ENCODE assay signal across 9 cellular contexts in genomic region chr20:63234693-63235398, GRCh38. TPM values are rescaled to one million over a fixed set of nuclear protein-coding genes. Genes with fewer than 3 reads are reported as not detected.
A peak's percentile ranks its signal among the peaks of the same experiment; 100 is the strongest.
DNase-seq lines count a peak whose midpoint lies in the region; ATAC-seq, FAIRE-seq and TF ChIP-seq lines count a peak whose summit lies in the region.
"Had no signal": no experiment of that assay in that cellular context is flagged by ENCODE, and none has a peak within 500 bp of the region (broad histone marks: within the 10 kb centered on the region; RNA-seq: fewer than 3 reads in every experiment).

No MANE protein-coding gene starts in this region.

- no peak overlapping the region for H3K27ac Mint-ChIP-seq in activated CD4-positive, alpha-beta T cell treated with anti-CD3 and anti-CD28 coated beads, Interleukin-2, amount 10 ng/mL, durations not matched to agents 24 days and 14 days

- H3K79me2 ChIP-seq in PC-3 (ENCODE audit: low read length) = no peaks in the 10 kb centered on the region

- FAIRE-seq in RCC 7860 (lab: Jason Lieb, UNC) = no peak

- 14 to 15% methylated on average over 13 to 14 of the region's 20 CpGs for WGBS in thyroid gland, 2 donors

- H3K36me3 Mint-ChIP-seq in activated CD4-positive, alpha-beta T cell treated with anti-CD3 and anti-CD28 coated beads, Interleukin-2, amount 10 ng/mL, durations not matched to agents 24 days and 14 days (ENCODE audit: low read depth) = no peaks in the 10 kb centered on the region

- H3K9ac ChIP-seq in PC-3 (ENCODE audit: low read length) = no peak overlapping the region

- H3K4me2 ChIP-seq in PC-3 (ENCODE audit: low read length) = 0 out of 2 replicates have a peak overlapping the region, but pooled peaks have one; percentile 23

- POLR2A ChIA-PET in PC-3 (lab: Charles Lee; ENCODE audit: unreplicated experiment) = no interaction called here

- no peaks in the 10 kb centered on the region for H3K9me2 ChIP-seq in PC-3 (replicated peaks; ENCODE audit: low read length)

- H3K36me3 ChIP-seq in PC-3 (ENCODE audit: low read depth, low read length) = no peaks in the 10 kb centered on the region
- H3K36me3 ChIP-seq in thyroid gland = no peaks in the 10 kb centered on the region

- peak; percentile 52 for ATAC-seq in PC-3

- DNase-seq in activated CD8-positive, alpha-beta memory T cell treated with anti-CD3 and anti-CD28 coated beads, Interleukin-2, amount 50 U/mL, for 4 hours = peak; percentile 32
- DNase-seq in activated CD8-positive, alpha-beta memory T cell treated with anti-CD3 and anti-CD28 coated beads for 24 hours = no peak
- DNase-seq in PC-3 = peak; percentile 52
- DNase-seq in fibroblast of pulmonary artery (ENCODE audit: low read depth) = no peak
- peak; percentile 61 to 70 for DNase-seq in thyroid gland
- DNase-seq in inferior parietal cortex (ENCODE audit: extremely low spot score) = no peak
- DNase-seq in RCC 7860 (ENCODE audit: low spot score) = no peak
- no peak for DNase-seq in activated CD4-positive, alpha-beta T cell treated with anti-CD3 and anti-CD28 coated beads, Interleukin-2, amount 10 ng/mL, durations not matched to agents 24 days and 14 days

- H3K9me3 ChIP-seq in PC-3 (ENCODE audit: low read length) = no peaks in the 10 kb centered on the region
- no peaks in the 10 kb centered on the region for H3K9me3 ChIP-seq in thyroid gland

- no peak overlapping the region for H3K27ac ChIP-seq in PC-3 (ENCODE audit: low read length)
- H3K27ac ChIP-seq in thyroid gland = no peak overlapping the region

- peaks cover 22% of the 10 kb centered on the region for H3K27me3 Mint-ChIP-seq in activated CD4-positive, alpha-beta T cell treated with anti-CD3 and anti-CD28 coated beads, Interleukin-2, amount 10 ng/mL, durations not matched to agents 24 days and 14 days

- no peaks in the 10 kb centered on the region for H4K20me1 ChIP-seq in PC-3 (ENCODE audit: low read length)

- H3K27me3 ChIP-seq in PC-3 (ENCODE audit: low read length) = no peaks in the 10 kb centered on the region
- H3K27me3 ChIP-seq in thyroid gland = no peaks in the 10 kb centered on the region

- H3K4me1 Mint-ChIP-seq in activated CD4-positive, alpha-beta T cell treated with anti-CD3 and anti-CD28 coated beads, Interleukin-2, amount 10 ng/mL, durations not matched to agents 24 days and 14 days = no peaks in the 10 kb centered on the region

- H3F3A ChIP-seq in PC-3 (ENCODE audit: low read length, unreplicated experiment) = no peaks in the 10 kb centered on the region

- H3K4me3 ChIP-seq in PC-3 (ENCODE audit: low read length) (no peak overlapping the region), fibroblast of pulmonary artery (replicated peaks; ENCODE audit: low read depth, low read length) (no peak overlapping the region), thyroid gland (replicated peaks in 1 of 3) (no peak overlapping the region)

- no peak for TF ChIP-seq POLR2A in thyroid gland (IDR thresholded peaks at IDR 0.05)

- no peak overlapping the region for H2AFZ ChIP-seq in PC-3 (ENCODE audit: low read length)

- CTCF ChIA-PET in PC-3 (lab: Charles Lee) = interaction anchor here (0.6 to 1.0 kb wide), 4 partner anchors 10 to 285 kb away, joined by 3 to 5 read pairs (median 4); no protein-coding TSS in a partner anchor

- no peaks in the 10 kb centered on the region for H3K9me3 Mint-ChIP-seq in activated CD4-positive, alpha-beta T cell treated with anti-CD3 and anti-CD28 coated beads, Interleukin-2, amount 10 ng/mL, durations not matched to agents 24 days and 14 days

- H3K4me3 Mint-ChIP-seq in activated CD4-positive, alpha-beta T cell treated with anti-CD3 and anti-CD28 coated beads, Interleukin-2, amount 10 ng/mL, durations not matched to agents 24 days and 14 days = no peak overlapping the region

- intact Hi-C loops in PC-3 (cut with micrococcal nuclease) (loop anchor here (5.0 kb wide), 1 partner anchor 53 kb away; no protein-coding TSS in a partner anchor), thyroid gland (cut with DNase I) (loop anchor here (5.0 kb wide), 1 partner anchor 48 kb away; no protein-coding TSS in a partner anchor)
- intact Hi-C loops in activated CD4-positive, alpha-beta T cell treated with anti-CD3 and anti-CD28 coated beads, Interleukin-2, amount 10 ng/mL, durations not matched to agents 24 days and 14 days (cut with micrococcal nuclease) = no loop called here

- peak; percentile 49 for TF ChIP-seq CTCF in PC-3 (conservative IDR thresholded peaks at IDR 0.05; ENCODE audit: low read depth, low read length)
- peak; percentile 35 for TF ChIP-seq CTCF in fibroblast of pulmonary artery (IDR thresholded peaks at IDR 0.05; ENCODE audit: low read length, missing control alignments)
- TF ChIP-seq CTCF in thyroid gland (IDR thresholded peaks at IDR 0.05) = peak in 5 of 6 experiments; percentile 55 to 79 (median 72)

- H3K4me1 ChIP-seq in PC-3 (ENCODE audit: insufficient read depth, low read length) = peaks cover 32% of the 10 kb centered on the region
- peaks cover under 1 to 12% of the 10 kb centered on the region in 2 donors for H3K4me1 ChIP-seq in thyroid gland

- no TSS peak for BruUV-seq in PC-3 (replicated peaks; lab: Mats Ljungman, UMichigan)

RNA-seq across cellular contexts. Expression of gene BIRC7, which starts 0.9 kb away (rescaled TPM):
- total RNA-seq in PC-3 (2014; rRNA removed) = not detected in 2 replicates
- not detected for total RNA-seq in thyroid gland
- not detected in 2 replicates for total RNA-seq in activated CD4-positive, alpha-beta T cell treated with anti-CD3 and anti-CD28 coated beads, Interleukin-2, amount 10 ng/mL, durations not matched to agents 24 days and 14 days
- total RNA-seq: myocyte had no signal

RNA-seq across cellular contexts. Expression of gene YTHDF1, which starts 18.9 kb away (rescaled TPM):
- total RNA-seq in PC-3 (2014; rRNA removed) = 30.0 and 34.0 TPM in 2 replicates
- total RNA-seq in thyroid gland = 10 to 100 TPM; 41.3 to 54.2 (median 43.4) TPM
- total RNA-seq in activated CD4-positive, alpha-beta T cell treated with anti-CD3 and anti-CD28 coated beads, Interleukin-2, amount 10 ng/mL, durations not matched to agents 24 days and 14 days = 44.5 and 48.6 TPM in 2 replicates

RNA-seq across cellular contexts. Expression of gene NKAIN4, which starts 19.4 kb away (rescaled TPM):
- total RNA-seq in PC-3 (2014; rRNA removed) (not detected in 2 replicates), thyroid gland (1 to 10 TPM in 1 of 4 donors, under 1 TPM in 2, not detected in 1; 0.45 to 5.5 (median 0.67) TPM)
- not detected in 2 replicates for total RNA-seq in activated CD4-positive, alpha-beta T cell treated with anti-CD3 and anti-CD28 coated beads, Interleukin-2, amount 10 ng/mL, durations not matched to agents 24 days and 14 days
- total RNA-seq: myocyte had no signal

RNA-seq across cellular contexts. Expression of gene ARFGAP1, which starts 37.8 kb away (rescaled TPM):
- total RNA-seq in PC-3 (2014; rRNA removed) (75.6 and 92.0 TPM in 2 replicates), thyroid gland (10 to 100 TPM; 70.7 to 75.7 (median 72.7) TPM)
- 97.0 and 98.2 TPM in 2 replicates for total RNA-seq in activated CD4-positive, alpha-beta T cell treated with anti-CD3 and anti-CD28 coated beads, Interleukin-2, amount 10 ng/mL, durations not matched to agents 24 days and 14 days

RNA-seq across cellular contexts. Expression of gene COL20A1, which starts 58.1 kb away (rescaled TPM):
- not detected in 2 replicates for total RNA-seq in PC-3 (2014; rRNA removed)
- total RNA-seq in thyroid gland = under 1 TPM in 1 of 4 donors, not detected in 3; 0.13 TPM
- not detected in 2 replicates for total RNA-seq in activated CD4-positive, alpha-beta T cell treated with anti-CD3 and anti-CD28 coated beads, Interleukin-2, amount 10 ng/mL, durations not matched to agents 24 days and 14 days

Comparison
In these comparisons a context has a peak if more than half of its experiments do, and no peak if none do; other contexts are left out.
1. DNase-seq: peak in activated CD8-positive, alpha-beta memory T cell treated with anti-CD3 and anti-CD28 coated beads, Interleukin-2, amount 50 U/mL, for 4 hours (single experiment), PC-3 (single experiment) and thyroid gland (2 of 2); none in activated CD8-positive, alpha-beta memory T cell treated with anti-CD3 and anti-CD28 coated beads for 24 hours (single experiment), fibroblast of pulmonary artery (single experiment), inferior parietal cortex (single experiment), RCC 7860 (single experiment) and activated CD4-positive, alpha-beta T cell treated with anti-CD3 and anti-CD28 coated beads, Interleukin-2, amount 10 ng/mL, durations not matched to agents 24 days and 14 days (single experiment).
2. Peak in every context shown above with its lines, with median percentiles within 50 percentile points of each other: CTCF ChIP-seq.